Comparison of ENCODE assay signal across 2 cellular contexts in genomic region chr1:27869719-27870085, GRCh38.
TF ChIP-seq lines count a peak whose summit lies in the region.

No MANE protein-coding gene starts in this region.

TF ChIP-seq in HEK293, 187 proteins besides CTCF, POLR2A, EP300 and RAD21 (continued from another document):
- peak; percentile 75; the same call in 1 of the 2 replicates for TF ChIP-seq ZNF768 (tag by site-specific recombination; IDR thresholded peaks at IDR 0.05)
- TF ChIP-seq ZNF248 (tag by site-specific recombination; IDR thresholded peaks at IDR 0.05) = no peak

TF ChIP-seq in GM12891, 5 proteins besides CTCF, POLR2A, EP300 and RAD21 (continued from another document):
- TF ChIP-seq TAF1 (IDR thresholded peaks at IDR 0.05; ENCODE audit: low read depth, low read length) = no peak
- TF ChIP-seq PAX5 (IDR thresholded peaks at IDR 0.05; ENCODE audit: insufficient read depth, low read length, severe bottlenecking) = no peak
- TF ChIP-seq POLR2AphosphoS5 (IDR thresholded peaks at IDR 0.05; ENCODE audit: low read depth, low read length) = no peak
- TF ChIP-seq SPI1 (IDR thresholded peaks at IDR 0.05; ENCODE audit: low read depth, low read length) = no peak
